Comparison of ENCODE assay signal across 1 cellular context in genomic region chr3:114242947-114243346, GRCh38.
TF ChIP-seq lines count a peak whose summit lies in the region.

No MANE protein-coding gene starts in this region.

TF ChIP-seq in GM23338, 12 proteins besides CTCF, POLR2A, EP300 and RAD21 (continued from another document):
- TF ChIP-seq ZNF462 (CRISPR knock-in tag; IDR thresholded peaks at IDR 0.05) = no peak
